8 cellular contexts compared by ENCODE assay signal in genomic region chr5:34244281-34245031, GRCh38.
A peak's percentile ranks its signal among the peaks of the same experiment; 100 is the strongest.
DNase-seq lines count a peak whose midpoint lies in the region; ATAC-seq and TF ChIP-seq lines count a peak whose summit lies in the region.
"Not testable (repeated sequence)": the region's sequence is repeated elsewhere in the genome, so short reads cannot be mapped to it uniquely, and the experiment has no call there.

No MANE protein-coding gene starts in this region.

- H3K27me3 ChIP-seq in BLaER1 treated with 17β-estradiol and CSF1 and Interleukin-3, amounts not matched to agents 10 nM and 100 nM; Loucy (ENCODE audit: insufficient read depth, low read length, poor library complexity, severe bottlenecking); left ventricle myocardium inferior (ENCODE audit: low read depth); neutrophil: not testable (repeated sequence)

- peak overlapping the region; percentile 32 to 63 (median 56) for H3K4me3 ChIP-seq in BLaER1 treated with 17β-estradiol and CSF1 and Interleukin-3, amounts not matched to agents 10 nM and 100 nM
- peak overlapping the region; percentile 73 for H3K4me3 ChIP-seq in Loucy (ENCODE audit: low read length, poor library complexity, severe bottlenecking)
- H3K4me3 ChIP-seq in left ventricle myocardium inferior: peak overlapping the region; percentile 69
- peak overlapping the region; percentile 41 to 57 for H3K4me3 ChIP-seq in neutrophil (ENCODE audit: low read depth in 1 of 2, low read length in 1 of 2)

- H4K20me1 ChIP-seq in BLaER1 treated with 17β-estradiol and CSF1 and Interleukin-3, amounts not matched to agents 10 nM and 100 nM; Loucy (ENCODE audit: insufficient read depth, low read length, poor library complexity, severe bottlenecking): not testable (repeated sequence)

- intact Hi-C loops in left ventricle myocardium inferior (cut with micrococcal nuclease): not testable (repeated sequence)

- peak overlapping the region in 7 of 11 experiments; percentile 16 to 61 (median 29); a peak in 9 of 22 replicates for H3K4me2 ChIP-seq in BLaER1 treated with 17β-estradiol and CSF1 and Interleukin-3, amounts not matched to agents 10 nM and 100 nM
- H3K4me2 ChIP-seq in Loucy (ENCODE audit: low read depth, low read length, poor library complexity, severe bottlenecking): peak overlapping the region; percentile 73

- TF ChIP-seq CTCF in Loucy (conservative IDR thresholded peaks at IDR 0.05; ENCODE audit: low read length); left ventricle myocardium inferior (IDR thresholded peaks at IDR 0.05; ENCODE audit: borderline replicate concordance); neutrophil (IDR thresholded peaks at IDR 0.05): not testable (repeated sequence)

- not testable (repeated sequence) for H3K9me3 ChIP-seq in BLaER1 treated with 17β-estradiol and CSF1 and Interleukin-3, amounts not matched to agents 10 nM and 100 nM (replicated peaks in 1 of 11); Loucy (ENCODE audit: insufficient read depth, low read depth, low read length); left ventricle myocardium inferior (replicated peaks); neutrophil

- peak; percentile 70 for ATAC-seq in GM21447 (IDR thresholded peaks at IDR 0.05; ENCODE audit: unreplicated experiment)

- H3K4me1 ChIP-seq in BLaER1 treated with 17β-estradiol and CSF1 and Interleukin-3, amounts not matched to agents 10 nM and 100 nM; Loucy (ENCODE audit: insufficient read depth, low read length, poor library complexity, severe bottlenecking); left ventricle myocardium inferior; neutrophil (ENCODE audit: control insufficient read depth in 1 of 2, insufficient read depth in 1 of 2, low read depth in 1 of 2, low read length in 1 of 2): not testable (repeated sequence)

- peaks cover 35% of the 10 kb centered on the region for H3K79me2 ChIP-seq in Loucy (ENCODE audit: insufficient read depth, low read length)

- not testable (repeated sequence) for H3F3A ChIP-seq in Loucy (ENCODE audit: low read depth)

- H3K27ac ChIP-seq in BLaER1 treated with 17β-estradiol and CSF1 and Interleukin-3, amounts not matched to agents 10 nM and 100 nM: peak overlapping the region in 10 of 11 experiments; percentile 49 to 76 (median 72); a peak in 20 of 22 replicates
- H3K27ac ChIP-seq in left ventricle myocardium inferior (replicated peaks) (peak overlapping the region; percentile 92), neutrophil (peak overlapping the region; percentile 83)

- H2AFZ ChIP-seq in Loucy (ENCODE audit: low read length): not testable (repeated sequence)

- not testable (repeated sequence) for H3K36me3 ChIP-seq in BLaER1 treated with 17β-estradiol and CSF1 and Interleukin-3, amounts not matched to agents 10 nM and 100 nM; Loucy (ENCODE audit: insufficient read depth, low read length); left ventricle myocardium inferior; neutrophil

- DNase-seq in activated CD4-positive, alpha-beta T cell treated with anti-CD3 and anti-CD28 coated beads, Interleukin-2, amount 50 U/mL, for 4 hours: peak; percentile 65 to 69
- DNase-seq in brain pericyte (ENCODE audit: low read depth, low spot score): peak; percentile 24
- DNase-seq in left ventricle myocardium inferior: peak; percentile 66
- DNase-seq in stimulated activated CD8-positive, alpha-beta memory T cell treated with anti-CD3 and anti-CD28 coated beads, Interleukin-15, amount 100 ng/mL, for 48 hours (ENCODE audit: low read depth in 2 of 2): peak; percentile 69 to 81

- H3K9ac ChIP-seq in BLaER1 treated with 17β-estradiol and CSF1 and Interleukin-3, amounts not matched to agents 10 nM and 100 nM: peak overlapping the region in 9 of 11 experiments; percentile 59 to 77 (median 72); a peak in 18 of 22 replicates
- peak overlapping the region; percentile 79 for H3K9ac ChIP-seq in Loucy (ENCODE audit: low read depth, low read length, poor library complexity, severe bottlenecking)

- H3K9me2 ChIP-seq in Loucy (replicated peaks; ENCODE audit: low read depth, low read length): not testable (repeated sequence)

Comparison
In these comparisons a context has a peak if more than half of its experiments do, and no peak if none do; other contexts are left out.
1. Peak in every context shown above with its lines: DNase-seq, ATAC-seq, H3K4me3 ChIP-seq and H3K27ac ChIP-seq.
2. DNase-seq: peak in every context shown above with its lines; median percentile 75 in stimulated activated CD8-positive, alpha-beta memory T cell treated with anti-CD3 and anti-CD28 coated beads, Interleukin-15, amount 100 ng/mL, for 48 hours; 67 in activated CD4-positive, alpha-beta T cell treated with anti-CD3 and anti-CD28 coated beads, Interleukin-2, amount 50 U/mL, for 4 hours; 66 in left ventricle myocardium inferior; 24 in brain pericyte.